8 cellular contexts compared by ENCODE assay signal in genomic region chr10:23157691-23158369, GRCh38. TPM values are rescaled to one million over a fixed set of nuclear protein-coding genes. Genes with fewer than 3 reads are reported as not detected.
A peak's percentile ranks its signal among the peaks of the same experiment; 100 is the strongest.
DNase-seq lines count a peak whose midpoint lies in the region; ATAC-seq and TF ChIP-seq lines count a peak whose summit lies in the region.

No MANE protein-coding gene starts in this region.

- H3K4me3 ChIP-seq in HUES48 (ENCODE audit: low read depth, low read length) (peak overlapping the region; percentile 42), tibial artery (no peak overlapping the region), aorta (ENCODE audit: low read length in 2 of 2) (no peak overlapping the region)

- intact Hi-C loops in tibial artery (cut with DNase I; ENCODE audit: low total_unique reads) (no loop called here), aorta (cut with DNase I) (no loop called here)

- DNase-seq in ELR (ENCODE audit: low read depth) (peak; percentile 61), SHP77 (lab: John Stamatoyannopoulos, UW) (peak; percentile 70 to 77), foreskin keratinocyte (peak in 1 of 2 donors; percentile 28), superior temporal gyrus (ENCODE audit: extremely low spot score) (peak; percentile 71), tibial artery (no peak), aorta (no peak)

- H3K27ac ChIP-seq in HUES48 (ENCODE audit: low read depth, low read length), result no peak overlapping the region
- H3K27ac ChIP-seq in foreskin keratinocyte, result no peak overlapping the region
- H3K27ac ChIP-seq in tibial artery, result no peak overlapping the region
- no peak overlapping the region for H3K27ac ChIP-seq in aorta (ENCODE audit: low read depth in 1 of 2, low read length in 2 of 2)

- no peak overlapping the region for H3K9ac ChIP-seq in HUES48 (ENCODE audit: low read depth, low read length)

- WGBS in aorta, 2 donors, result 37 to 39% methylated on average over 12 of the region's 12 CpGs

- ATAC-seq in GM19452 (IDR thresholded peaks at IDR 0.05; ENCODE audit: unreplicated experiment) (peak; percentile 60), foreskin keratinocyte (peak; percentile 63), aorta (ENCODE audit: low FRiP score) (no peak)

- no peak for TF ChIP-seq CTCF in foreskin keratinocyte (conservative IDR thresholded peaks at IDR 0.05)
- TF ChIP-seq CTCF in tibial artery (IDR thresholded peaks at IDR 0.05), result no peak

- H3K4me1 ChIP-seq in HUES48 (ENCODE audit: control insufficient read depth, insufficient read depth, low read length) (no peaks in the 10 kb centered on the region), foreskin keratinocyte (peaks cover 12% of the 10 kb centered on the region), tibial artery (peaks cover 0 to 3% (median 0%) of the 10 kb centered on the region in 4 donors), aorta (ENCODE audit: control insufficient read depth in 1 of 2, insufficient read depth in 2 of 2, low read length in 2 of 2) (no peaks in the 10 kb centered on the region)

- H3K9me3 ChIP-seq in HUES48 (ENCODE audit: control insufficient read depth, insufficient read depth, low read length), result no peaks in the 10 kb centered on the region
- no peaks in the 10 kb centered on the region for H3K9me3 ChIP-seq in tibial artery
- H3K9me3 ChIP-seq in aorta (ENCODE audit: control insufficient read depth, low read length), result no peaks in the 10 kb centered on the region

- H3K36me3 ChIP-seq in HUES48 (ENCODE audit: control insufficient read depth, insufficient read depth, low read length) (no peaks in the 10 kb centered on the region), tibial artery (no peaks in the 10 kb centered on the region), aorta (ENCODE audit: control insufficient read depth in 1 of 2, insufficient read depth in 2 of 2, low read length in 1 of 2) (no peaks in the 10 kb centered on the region)

- H3K27me3 ChIP-seq in HUES48 (ENCODE audit: control insufficient read depth, insufficient read depth, low read length) (peaks cover 20% of the 10 kb centered on the region), foreskin keratinocyte (no peaks in the 10 kb centered on the region), tibial artery (peaks cover 0 to 11% of the 10 kb centered on the region in 2 donors), aorta (ENCODE audit: control insufficient read depth in 1 of 2, insufficient read depth in 2 of 2, low read length in 1 of 2) (no peaks in the 10 kb centered on the region)

RNA-seq across cellular contexts. Expression of gene PTF1A, which starts 34.3 kb away (rescaled TPM):
- not detected in 2 replicates for total RNA-seq in foreskin keratinocyte
- polyA plus RNA-seq in foreskin keratinocyte, result not detected in 2 replicates
- total RNA-seq in aorta, result not detected
- polyA plus RNA-seq in aorta, result not detected

Comparison
In these comparisons a context has a peak if more than half of its experiments do, and no peak if none do; other contexts are left out.
1. DNase-seq: peak in ELR (single experiment), SHP77 (2 of 2) and superior temporal gyrus (single experiment); none in tibial artery (0 of 2) and aorta (0 of 2).